ENCODE assay signal across 1 cellular context in genomic region chr22:23751441-23751996, GRCh38.
TF ChIP-seq lines count a peak whose summit lies in the region.

No MANE protein-coding gene starts in this region.

TF ChIP-seq in SK-N-SH treated with all-trans-retinoic acid at 6 μM for 48 hours, 23 proteins besides CTCF, POLR2A, EP300 and RAD21 (continued from another document):
- no peak for TF ChIP-seq TSHZ2 (CRISPR knock-in tag; IDR thresholded peaks at IDR 0.05)
- no peak for TF ChIP-seq RARB (CRISPR knock-in tag; IDR thresholded peaks at IDR 0.05)
- no peak for TF ChIP-seq ISL1 (CRISPR knock-in tag; IDR thresholded peaks at IDR 0.05)
- TF ChIP-seq ESRRG (CRISPR knock-in tag; IDR thresholded peaks at IDR 0.05): no peak
- TF ChIP-seq ARNTL (CRISPR knock-in tag; IDR thresholded peaks at IDR 0.05; ENCODE audit: borderline replicate concordance, low read depth): no peak
- no peak for TF ChIP-seq ZC3H10 (CRISPR knock-in tag; IDR thresholded peaks at IDR 0.05)
- no peak for TF ChIP-seq GLIS3 (CRISPR knock-in tag; IDR thresholded peaks at IDR 0.05)
- no peak for TF ChIP-seq OSR1 (CRISPR knock-in tag; IDR thresholded peaks at IDR 0.05)
- no peak for TF ChIP-seq TCF4 (CRISPR knock-in tag; IDR thresholded peaks at IDR 0.05; ENCODE audit: borderline replicate concordance)
- no peak for TF ChIP-seq ZFP3 (CRISPR knock-in tag; IDR thresholded peaks at IDR 0.05)
- TF ChIP-seq ZNF565 (CRISPR knock-in tag; conservative IDR thresholded peaks at IDR 0.05; ENCODE audit: low read depth): no peak
